Comparison of ENCODE assay signal across 20 cellular contexts in genomic region chr7:36598056-36598675, GRCh38.
DNase-seq lines count a peak whose midpoint lies in the region; ATAC-seq and TF ChIP-seq lines count a peak whose summit lies in the region.
"Had no signal": no experiment of that assay in that cellular context is flagged by ENCODE, and none has a peak within 500 bp of the region (broad histone marks: within the 10 kb centered on the region; RNA-seq: fewer than 3 reads in every experiment).

No MANE protein-coding gene starts in this region.

- peaks cover 22% of the 10 kb centered on the region for H3K36me3 Mint-ChIP-seq in activated CD8-positive, alpha-beta T cell treated with anti-CD3 and anti-CD28 coated beads for 36 hours (ENCODE audit: low read depth)
- H3K36me3 Mint-ChIP-seq in activated CD8-positive, alpha-beta T cell treated with anti-CD3 and anti-CD28 coated beads, Interleukin-2, amount 10 ng/mL, durations not matched to agents 7 days and 5 days (ENCODE audit: low read depth): peaks cover 15% of the 10 kb centered on the region
- peaks cover 6% of the 10 kb centered on the region for H3K36me3 Mint-ChIP-seq in T-helper 1 cell treated with Interleukin-12 subunit alpha and Interleukin-12 subunit beta and Interleukin-4 antibody, amounts not matched to agents 30 μg/mL and 1 μg/mL, for 36 hours (ENCODE audit: low read depth)
- no peaks in the 10 kb centered on the region for H3K36me3 Mint-ChIP-seq in nephron progenitor cell (ENCODE audit: low read depth)

- no peak overlapping the region for H3K4me3 Mint-ChIP-seq in activated CD8-positive, alpha-beta T cell treated with anti-CD3 and anti-CD28 coated beads for 36 hours
- H3K4me3 Mint-ChIP-seq in activated CD8-positive, alpha-beta T cell treated with anti-CD3 and anti-CD28 coated beads, Interleukin-2, amount 10 ng/mL, durations not matched to agents 7 days and 5 days: no peak overlapping the region
- H3K4me3 Mint-ChIP-seq in T-helper 1 cell treated with Interleukin-12 subunit alpha and Interleukin-12 subunit beta and Interleukin-4 antibody, amounts not matched to agents 30 μg/mL and 1 μg/mL, for 36 hours: no peak overlapping the region
- no peak overlapping the region for H3K4me3 Mint-ChIP-seq in nephron progenitor cell
- H3K4me3 Mint-ChIP-seq: activated CD4-positive, alpha-beta T cell treated with anti-CD3 and anti-CD28 coated beads, Interleukin-2, amount 10 ng/mL, durations not matched to agents 7 days and 5 days; activated naive CD4-positive, alpha-beta T cell treated with anti-CD3 and anti-CD28 coated beads, Interleukin-2, amount 50 U/mL, for 24 hours; naive thymus-derived CD4-positive, alpha-beta T cell had no signal

- ATAC-seq in activated CD8-positive, alpha-beta T cell treated with anti-CD3 and anti-CD28 coated beads for 36 hours: no peak
- ATAC-seq in activated CD8-positive, alpha-beta T cell treated with anti-CD3 and anti-CD28 coated beads, Interleukin-2, amount 10 ng/mL, durations not matched to agents 7 days and 5 days: no peak
- ATAC-seq in GM18498 (IDR thresholded peaks at IDR 0.05; ENCODE audit: unreplicated experiment) (no peak), HG02885 (IDR thresholded peaks at IDR 0.05; ENCODE audit: poor library complexity, unreplicated experiment) (no peak)
- ATAC-seq: heart right ventricle; naive thymus-derived CD4-positive, alpha-beta T cell; Right ventricle myocardium inferior; sciatic nerve had no signal

- H3K4me1 Mint-ChIP-seq in activated CD8-positive, alpha-beta T cell treated with anti-CD3 and anti-CD28 coated beads for 36 hours (ENCODE audit: low read depth): peaks cover 52% of the 10 kb centered on the region
- peaks cover 35% of the 10 kb centered on the region for H3K4me1 Mint-ChIP-seq in activated CD8-positive, alpha-beta T cell treated with anti-CD3 and anti-CD28 coated beads, Interleukin-2, amount 10 ng/mL, durations not matched to agents 7 days and 5 days (ENCODE audit: low read depth)
- H3K4me1 Mint-ChIP-seq in T-helper 1 cell treated with Interleukin-12 subunit alpha and Interleukin-12 subunit beta and Interleukin-4 antibody, amounts not matched to agents 30 μg/mL and 1 μg/mL, for 36 hours (ENCODE audit: low read depth): peaks cover 42% of the 10 kb centered on the region
- peaks cover 18% of the 10 kb centered on the region for H3K4me1 Mint-ChIP-seq in nephron progenitor cell

- intact Hi-C loops in activated CD8-positive, alpha-beta T cell treated with anti-CD3 and anti-CD28 coated beads for 36 hours (cut with micrococcal nuclease): no loop called here

- no peaks in the 10 kb centered on the region for H3K27me3 Mint-ChIP-seq in activated CD8-positive, alpha-beta T cell treated with anti-CD3 and anti-CD28 coated beads for 36 hours
- H3K27me3 Mint-ChIP-seq in activated CD8-positive, alpha-beta T cell treated with anti-CD3 and anti-CD28 coated beads, Interleukin-2, amount 10 ng/mL, durations not matched to agents 7 days and 5 days (ENCODE audit: low read depth): no peaks in the 10 kb centered on the region
- H3K27me3 Mint-ChIP-seq in T-helper 1 cell treated with Interleukin-12 subunit alpha and Interleukin-12 subunit beta and Interleukin-4 antibody, amounts not matched to agents 30 μg/mL and 1 μg/mL, for 36 hours (ENCODE audit: low read depth): no peaks in the 10 kb centered on the region
- peaks cover 3% of the 10 kb centered on the region for H3K27me3 Mint-ChIP-seq in nephron progenitor cell (ENCODE audit: low read depth, poor library complexity)
- H3K27me3 Mint-ChIP-seq: activated CD4-positive, alpha-beta T cell treated with anti-CD3 and anti-CD28 coated beads, Interleukin-2, amount 10 ng/mL, durations not matched to agents 7 days and 5 days; activated naive CD4-positive, alpha-beta T cell treated with anti-CD3 and anti-CD28 coated beads, Interleukin-2, amount 50 U/mL, for 24 hours; naive thymus-derived CD4-positive, alpha-beta T cell had no signal

- no peak for TF ChIP-seq CTCF in activated CD8-positive, alpha-beta T cell treated with anti-CD3 and anti-CD28 coated beads for 36 hours (IDR thresholded peaks at IDR 0.05)
- TF ChIP-seq CTCF in fibroblast of pulmonary artery (IDR thresholded peaks at IDR 0.05; ENCODE audit: low read length, missing control alignments) (no peak), nephron progenitor cell (IDR thresholded peaks at IDR 0.05) (no peak)

- H3K27ac Mint-ChIP-seq in activated CD8-positive, alpha-beta T cell treated with anti-CD3 and anti-CD28 coated beads for 36 hours: peak overlapping the region; percentile 22
- no peak overlapping the region for H3K27ac Mint-ChIP-seq in activated CD8-positive, alpha-beta T cell treated with anti-CD3 and anti-CD28 coated beads, Interleukin-2, amount 10 ng/mL, durations not matched to agents 7 days and 5 days
- peak overlapping the region; percentile 26 for H3K27ac Mint-ChIP-seq in T-helper 1 cell treated with Interleukin-12 subunit alpha and Interleukin-12 subunit beta and Interleukin-4 antibody, amounts not matched to agents 30 μg/mL and 1 μg/mL, for 36 hours
- H3K27ac Mint-ChIP-seq in nephron progenitor cell: no peak overlapping the region
- H3K27ac Mint-ChIP-seq: activated CD4-positive, alpha-beta T cell treated with anti-CD3 and anti-CD28 coated beads, Interleukin-2, amount 10 ng/mL, durations not matched to agents 7 days and 5 days; activated naive CD4-positive, alpha-beta T cell treated with anti-CD3 and anti-CD28 coated beads, Interleukin-2, amount 50 U/mL, for 24 hours had no signal

- DNase-seq in activated CD8-positive, alpha-beta T cell treated with anti-CD3 and anti-CD28 coated beads for 36 hours: no peak
- DNase-seq in activated CD8-positive, alpha-beta T cell treated with anti-CD3 and anti-CD28 coated beads, Interleukin-2, amount 10 ng/mL, durations not matched to agents 7 days and 5 days: no peak
- DNase-seq in fibroblast of pulmonary artery (ENCODE audit: low read depth) (peak; percentile 10), nephron progenitor cell (peak; percentile 12)
- no peak for DNase-seq in activated naive CD4-positive, alpha-beta T cell treated with anti-CD3 and anti-CD28 coated beads, Interleukin-2, amount 50 U/mL, for 16 hours
- DNase-seq: 8988T; activated CD4-positive, alpha-beta T cell treated with anti-CD3 and anti-CD28 coated beads, Interleukin-2, amount 10 ng/mL, durations not matched to agents 7 days and 5 days; Calu3; heart right ventricle; naive thymus-derived CD4-positive, alpha-beta T cell; NCI-H146; NCI-H2171; NCI-H526 treated with DMSO at 0.1 percent for 48 hours had no signal

- CTCF ChIA-PET in activated CD8-positive, alpha-beta T cell treated with anti-CD3 and anti-CD28 coated beads for 36 hours (lab: Charles Lee): no interaction called here
- CTCF ChIA-PET in activated CD8-positive, alpha-beta T cell treated with anti-CD3 and anti-CD28 coated beads, Interleukin-2, amount 10 ng/mL, durations not matched to agents 7 days and 5 days (lab: Charles Lee): interaction anchor here (1.3 kb wide), 1 partner anchor 20 kb away, joined by 3 read pairs; no protein-coding TSS in a partner anchor

- POLR2A ChIA-PET in activated CD8-positive, alpha-beta T cell treated with anti-CD3 and anti-CD28 coated beads for 36 hours (lab: Charles Lee): no interaction called here
- POLR2A ChIA-PET in activated CD8-positive, alpha-beta T cell treated with anti-CD3 and anti-CD28 coated beads, Interleukin-2, amount 10 ng/mL, durations not matched to agents 7 days and 5 days (lab: Charles Lee): no interaction called here

- no peaks in the 10 kb centered on the region for H3K9me3 Mint-ChIP-seq in activated CD8-positive, alpha-beta T cell treated with anti-CD3 and anti-CD28 coated beads for 36 hours
- H3K9me3 Mint-ChIP-seq in activated CD8-positive, alpha-beta T cell treated with anti-CD3 and anti-CD28 coated beads, Interleukin-2, amount 10 ng/mL, durations not matched to agents 7 days and 5 days (ENCODE audit: insufficient read depth): no peaks in the 10 kb centered on the region
- no peaks in the 10 kb centered on the region for H3K9me3 Mint-ChIP-seq in T-helper 1 cell treated with Interleukin-12 subunit alpha and Interleukin-12 subunit beta and Interleukin-4 antibody, amounts not matched to agents 30 μg/mL and 1 μg/mL, for 36 hours
- H3K9me3 Mint-ChIP-seq in nephron progenitor cell: no peaks in the 10 kb centered on the region
- H3K9me3 Mint-ChIP-seq: activated naive CD4-positive, alpha-beta T cell treated with anti-CD3 and anti-CD28 coated beads, Interleukin-2, amount 50 U/mL, for 24 hours; naive thymus-derived CD4-positive, alpha-beta T cell had no signal

- H3K4me3 ChIP-seq in fibroblast of pulmonary artery (replicated peaks; ENCODE audit: low read depth, low read length): no peak overlapping the region
- H3K4me3 ChIP-seq: BLaER1, heart right ventricle had no signal

Comparison
In these comparisons a context has a peak if more than half of its experiments do, and no peak if none do; other contexts are left out.
1. H3K27ac Mint-ChIP-seq: peak in activated CD8-positive, alpha-beta T cell treated with anti-CD3 and anti-CD28 coated beads for 36 hours (single experiment) and T-helper 1 cell treated with Interleukin-12 subunit alpha and Interleukin-12 subunit beta and Interleukin-4 antibody, amounts not matched to agents 30 μg/mL and 1 μg/mL, for 36 hours (single experiment); none in activated CD8-positive, alpha-beta T cell treated with anti-CD3 and anti-CD28 coated beads, Interleukin-2, amount 10 ng/mL, durations not matched to agents 7 days and 5 days (single experiment) and nephron progenitor cell (single experiment).
2. DNase-seq: peak in fibroblast of pulmonary artery (single experiment) and nephron progenitor cell (single experiment); none in activated CD8-positive, alpha-beta T cell treated with anti-CD3 and anti-CD28 coated beads for 36 hours (single experiment), activated CD8-positive, alpha-beta T cell treated with anti-CD3 and anti-CD28 coated beads, Interleukin-2, amount 10 ng/mL, durations not matched to agents 7 days and 5 days (single experiment) and activated naive CD4-positive, alpha-beta T cell treated with anti-CD3 and anti-CD28 coated beads, Interleukin-2, amount 50 U/mL, for 16 hours (single experiment).